Comparison of ENCODE assay signal across 1 cellular context in genomic region chr1:7424352-7424890, GRCh38.
TF ChIP-seq lines count a peak whose summit lies in the region.

No MANE protein-coding gene starts in this region.

TF ChIP-seq in IMR-90, 13 proteins besides CTCF, POLR2A, EP300 and RAD21:
- TF ChIP-seq FOS (IDR thresholded peaks at IDR 0.05; ENCODE audit: low read depth, low read length) (no peak), CEBPB (IDR thresholded peaks at IDR 0.05; ENCODE audit: low read depth, low read length) (no peak), MAFK (IDR thresholded peaks at IDR 0.05; ENCODE audit: low read depth, low read length) (no peak), NFE2L2 (IDR thresholded peaks at IDR 0.05; ENCODE audit: low read depth, low read length) (no peak), BHLHE40 (IDR thresholded peaks at IDR 0.05; ENCODE audit: low read depth, low read length) (no peak), MXI1 (IDR thresholded peaks at IDR 0.05; ENCODE audit: borderline replicate concordance, low read depth, low read length) (no peak), RCOR1 (IDR thresholded peaks at IDR 0.05; ENCODE audit: insufficient replicate concordance, low read length) (no peak), SMC3 (IDR thresholded peaks at IDR 0.05; ENCODE audit: low read depth, low read length) (no peak), MAZ (IDR thresholded peaks at IDR 0.05; ENCODE audit: borderline replicate concordance, low read depth, low read length) (no peak), CHD1 (IDR thresholded peaks at IDR 0.05; ENCODE audit: low read depth, low read length) (no peak), USF2 (IDR thresholded peaks at IDR 0.05; ENCODE audit: low read depth, low read length) (no peak), RFX5 (IDR thresholded peaks at IDR 0.05; ENCODE audit: low read depth, low read length) (no peak)
- TF ChIP-seq, protein P1, sequence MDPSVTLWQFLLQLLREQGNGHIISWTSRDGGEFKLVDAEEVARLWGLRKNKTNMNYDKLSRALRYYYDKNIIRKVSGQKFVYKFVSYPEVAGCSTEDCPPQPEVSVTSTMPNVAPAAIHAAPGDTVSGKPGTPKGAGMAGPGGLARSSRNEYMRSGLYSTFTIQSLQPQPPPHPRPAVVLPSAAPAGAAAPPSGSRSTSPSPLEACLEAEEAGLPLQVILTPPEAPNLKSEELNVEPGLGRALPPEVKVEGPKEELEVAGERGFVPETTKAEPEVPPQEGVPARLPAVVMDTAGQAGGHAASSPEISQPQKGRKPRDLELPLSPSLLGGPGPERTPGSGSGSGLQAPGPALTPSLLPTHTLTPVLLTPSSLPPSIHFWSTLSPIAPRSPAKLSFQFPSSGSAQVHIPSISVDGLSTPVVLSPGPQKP (IDR thresholded peaks at IDR 0.05; ENCODE audit: borderline replicate concordance, low read depth, low read length), result no peak
